8 cellular contexts compared by ENCODE assay signal in genomic region chr17:44199553-44200477, GRCh38. TPM values are rescaled to one million over a fixed set of nuclear protein-coding genes. Genes with fewer than 3 reads are reported as not detected.
A peak's percentile ranks its signal among the peaks of the same experiment; 100 is the strongest.
DNase-seq lines count a peak whose midpoint lies in the region; ATAC-seq and TF ChIP-seq lines count a peak whose summit lies in the region.

A gene with protein sequence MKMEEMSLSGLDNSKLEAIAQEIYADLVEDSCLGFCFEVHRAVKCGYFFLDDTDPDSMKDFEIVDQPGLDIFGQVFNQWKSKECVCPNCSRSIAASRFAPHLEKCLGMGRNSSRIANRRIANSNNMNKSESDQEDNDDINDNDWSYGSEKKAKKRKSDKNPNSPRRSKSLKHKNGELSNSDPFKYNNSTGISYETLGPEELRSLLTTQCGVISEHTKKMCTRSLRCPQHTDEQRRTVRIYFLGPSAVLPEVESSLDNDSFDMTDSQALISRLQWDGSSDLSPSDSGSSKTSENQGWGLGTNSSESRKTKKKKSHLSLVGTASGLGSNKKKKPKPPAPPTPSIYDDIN (minus strand): TSS chr17:44199884. CDS start chr17:44198070, 1,814 bp downstream.

- no peaks in the 10 kb centered on the region for H3K27me3 ChIP-seq in kidney epithelial cell (ENCODE audit: control insufficient read depth, insufficient read depth, low read length)

- H3K36me3 ChIP-seq in kidney epithelial cell (ENCODE audit: control insufficient read depth, insufficient read depth, low read length): peaks cover 6% of the 10 kb centered on the region

- TF ChIP-seq CTCF in AG10803 (conservative IDR thresholded peaks at IDR 0.05; ENCODE audit: low read length) (no peak), kidney epithelial cell (IDR thresholded peaks at IDR 0.05; ENCODE audit: insufficient read depth, low read length, poor library complexity, severe bottlenecking) (no peak)

- H3K4me3 ChIP-seq in AG10803 (ENCODE audit: low read length) (peak within 1 kb of the TSS; percentile 82), kidney epithelial cell (ENCODE audit: low read depth, low read length) (peak within 1 kb of the TSS; percentile 84)

- DNase-seq in AG10803 (ENCODE audit: low read depth) (peak; percentile 98), NCI-H510A (lab: John Stamatoyannopoulos, UW) (peak; percentile 97), cerebellar nuclear complex (lab: John Stamatoyannopoulos, UW) (peak; percentile 40 to 78), kidney epithelial cell (ENCODE audit: low read depth) (peak; percentile 86)
- DNase-seq in activated CD4-positive, alpha-beta T cell treated with anti-CD3 and anti-CD28 coated beads for 1 hour: peak; percentile 99
- peak; percentile 100 for DNase-seq in stimulated activated CD4-positive, alpha-beta T cell treated with anti-CD3 and anti-CD28 coated beads, Interleukin-15, amount 100 ng/mL, for 24 hours

- ATAC-seq in GM19043 (IDR thresholded peaks at IDR 0.05; ENCODE audit: low read depth, unreplicated experiment) (peak; percentile 62), HG03354 (IDR thresholded peaks at IDR 0.05; ENCODE audit: poor library complexity, severe bottlenecking, unreplicated experiment) (peak; percentile 63)

RNA-seq across cellular contexts. Expression of the gene that starts here (rescaled TPM):
- total RNA-seq in kidney epithelial cell: 50.8 and 65.9 TPM in 2 replicates

Comparison
In these comparisons a context has a peak if more than half of its experiments do, and no peak if none do; other contexts are left out.
1. Peak in every context shown above with its lines: DNase-seq, ATAC-seq and H3K4me3 ChIP-seq.